Comparison of ENCODE assay signal across 27 cellular contexts in the genomic region with DNA sequence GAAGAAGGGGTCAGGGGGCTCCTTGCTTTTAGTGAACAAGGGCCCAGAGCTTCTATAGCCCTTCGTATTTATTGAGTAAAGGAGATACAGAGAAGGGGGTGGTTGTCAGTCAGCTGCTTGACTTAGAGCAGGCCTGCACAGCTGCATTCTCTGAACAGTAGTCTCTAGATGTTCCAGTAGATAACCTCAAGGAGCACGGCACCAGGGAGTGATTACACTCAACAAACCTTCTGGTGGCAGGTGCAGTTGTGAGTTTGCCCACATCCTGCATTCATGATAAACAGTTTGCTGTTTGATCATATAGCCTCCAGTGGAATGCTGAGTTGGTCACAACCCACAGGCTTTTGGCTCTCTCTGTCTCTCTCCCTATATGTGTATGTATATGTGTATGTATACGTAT.
"Had no signal": no experiment of that assay in that cellular context is flagged by ENCODE, and none has a peak within 500 bp of the region (broad histone marks: within the 10 kb centered on the region; RNA-seq: fewer than 3 reads in every experiment).

No MANE protein-coding gene starts in this region.

- H3K27ac ChIP-seq: stomach, suprapubic skin, testis, thoracic aorta, thyroid gland, tibial artery, tibial nerve, transverse colon, upper lobe of left lung, upper lobe of right lung, uterus, vagina had no signal

- H3K4me1 ChIP-seq: stomach, suprapubic skin, testis, thyroid gland, tibial artery, tibial nerve, transverse colon, upper lobe of left lung, upper lobe of right lung, uterus, vagina had no signal

- H3K4me1 Mint-ChIP-seq: stimulated activated memory B cell treated with anti-CD40 and anti-IgM and Interleukin-4, amounts not matched to agents 10 μg/mL and 1 μg/mL and 100 μg/mL, for 72 hours had no signal

- H3K4me3 Mint-ChIP-seq: stimulated activated effector memory CD8-positive, alpha-beta T cell treated with anti-CD3 and anti-CD28 coated beads, Interleukin-12 subunit alpha, Interleukin-12 subunit beta, amount 100 ng/mL, for 72 hours; stimulated activated memory B cell treated with anti-CD40 and anti-IgM and Interleukin-4, amounts not matched to agents 10 μg/mL and 1 μg/mL and 100 μg/mL, for 72 hours; stimulated activated naive B cell treated with anti-CD40 and anti-IgM and Interleukin-4, amounts not matched to agents 10 μg/mL and 1 μg/mL and 100 μg/mL, for 72 hours; stimulated activated naive CD8-positive, alpha-beta T cell treated with anti-CD3 and anti-CD28 coated beads, Interleukin-15, amount 100 ng/mL, for 72 hours; stimulated activated naive CD8-positive, alpha-beta T cell treated with anti-CD3 and anti-CD28 coated beads, Interleukin-15, Interleukin-2, amounts not matched to agents 100 ng/mL and 50 ng/mL, for 24 hours; type B pancreatic cell had no signal

- H3K27ac Mint-ChIP-seq: stimulated activated effector memory CD8-positive, alpha-beta T cell treated with anti-CD3 and anti-CD28 coated beads, Interleukin-12 subunit alpha, Interleukin-12 subunit beta, amount 100 ng/mL, for 72 hours; stimulated activated memory B cell treated with anti-CD40 and anti-IgM and Interleukin-4, amounts not matched to agents 10 μg/mL and 1 μg/mL and 100 μg/mL, for 72 hours; stimulated activated naive CD8-positive, alpha-beta T cell treated with anti-CD3 and anti-CD28 coated beads, Interleukin-15, amount 100 ng/mL, for 72 hours; stimulated activated naive CD8-positive, alpha-beta T cell treated with anti-CD3 and anti-CD28 coated beads, Interleukin-15, Interleukin-2, amounts not matched to agents 100 ng/mL and 50 ng/mL, for 24 hours; type B pancreatic cell had no signal

- H3K36me3 ChIP-seq: uterus had no signal

- DNase-seq: stimulated activated CD4-positive, alpha-beta T cell treated with anti-CD3 and anti-CD28 coated beads, Interleukin-2, amount 100 ng/mL, for 48 hours; stimulated activated CD4-positive, alpha-beta T cell treated with anti-CD3 and anti-CD28 coated beads, Interleukin-4, amount 100 ng/mL, for 1 hour; stimulated activated CD4-positive, alpha-beta T cell treated with anti-CD3 and anti-CD28 coated beads, Interleukin-4, amount 100 ng/mL, for 24 hours; stimulated activated CD4-positive, alpha-beta T cell treated with anti-CD3 and anti-CD28 coated beads, Interleukin-4, amount 100 ng/mL, for 4 hours; stimulated activated CD8-positive, alpha-beta memory T cell treated with anti-CD3 and anti-CD28 coated beads, Interleukin-4, amount 100 ng/mL, for 48 hours; stimulated activated naive B cell treated with anti-CD40 and anti-IgM and Interleukin-4, amounts not matched to agents 10 μg/mL and 1 μg/mL and 100 μg/mL, for 72 hours; stimulated activated naive CD4-positive, alpha-beta T cell; stimulated activated naive CD4-positive, alpha-beta T cell treated with Interleukin-2 at 50 U/mL for 16 hours; stimulated activated naive CD8-positive, alpha-beta T cell treated with anti-CD3 and anti-CD28 coated beads, Interleukin-15, amount 100 ng/mL, for 72 hours; stimulated activated naive CD8-positive, alpha-beta T cell treated with anti-CD3 and anti-CD28 coated beads, Interleukin-15, Interleukin-2, amounts not matched to agents 100 U/mL and 50 U/mL, for 24 hours; stomach; substantia nigra; testis; thyroid gland; tibial artery; transverse colon; upper lobe of left lung; upper lobe of right lung; uterus had no signal

- H3K27me3 Mint-ChIP-seq: stimulated activated memory B cell treated with anti-CD40 and anti-IgM and Interleukin-4, amounts not matched to agents 10 μg/mL and 1 μg/mL and 100 μg/mL, for 72 hours; stimulated activated naive B cell treated with anti-CD40 and anti-IgM and Interleukin-4, amounts not matched to agents 10 μg/mL and 1 μg/mL and 100 μg/mL, for 72 hours; stimulated activated naive CD8-positive, alpha-beta T cell treated with anti-CD3 and anti-CD28 coated beads, Interleukin-15, amount 100 ng/mL, for 72 hours; stimulated activated naive CD8-positive, alpha-beta T cell treated with anti-CD3 and anti-CD28 coated beads, Interleukin-15, Interleukin-2, amounts not matched to agents 100 ng/mL and 50 ng/mL, for 24 hours; type B pancreatic cell had no signal

- ATAC-seq: stimulated activated effector memory CD8-positive, alpha-beta T cell treated with anti-CD3 and anti-CD28 coated beads, Interleukin-12 subunit alpha, Interleukin-12 subunit beta, amount 100 ng/mL, for 72 hours; stimulated activated memory B cell treated with anti-CD40 and anti-IgM and Interleukin-4, amounts not matched to agents 10 μg/mL and 1 μg/mL and 100 μg/mL, for 72 hours; stimulated activated naive B cell treated with anti-CD40 and anti-IgM and Interleukin-4, amounts not matched to agents 10 μg/mL and 1 μg/mL and 100 μg/mL, for 72 hours; stimulated activated naive CD8-positive, alpha-beta T cell treated with anti-CD3 and anti-CD28 coated beads, Interleukin-15, amount 100 ng/mL, for 72 hours; stimulated activated naive CD8-positive, alpha-beta T cell treated with anti-CD3 and anti-CD28 coated beads, Interleukin-15, Interleukin-2, amounts not matched to agents 100 U/mL and 50 U/mL, for 24 hours; upper lobe of right lung had no signal

- H3K4me3 ChIP-seq: stomach, suprapubic skin, testis, thoracic aorta, thyroid gland, tibial artery, tibial nerve, transverse colon, upper lobe of left lung, upper lobe of right lung, uterus, vagina had no signal

- H3K9me3 ChIP-seq: suprapubic skin, testis, thoracic aorta, thyroid gland, tibial artery, transverse colon, upper lobe of left lung, upper lobe of right lung, uterus, vagina had no signal

- H3K27me3 ChIP-seq: stomach, suprapubic skin, testis, thyroid gland, tibial artery, tibial nerve, transverse colon, upper lobe of left lung, upper lobe of right lung, uterus, vagina had no signal
